Comparison of ENCODE assay signal across 8 cellular contexts in the genomic region with DNA sequence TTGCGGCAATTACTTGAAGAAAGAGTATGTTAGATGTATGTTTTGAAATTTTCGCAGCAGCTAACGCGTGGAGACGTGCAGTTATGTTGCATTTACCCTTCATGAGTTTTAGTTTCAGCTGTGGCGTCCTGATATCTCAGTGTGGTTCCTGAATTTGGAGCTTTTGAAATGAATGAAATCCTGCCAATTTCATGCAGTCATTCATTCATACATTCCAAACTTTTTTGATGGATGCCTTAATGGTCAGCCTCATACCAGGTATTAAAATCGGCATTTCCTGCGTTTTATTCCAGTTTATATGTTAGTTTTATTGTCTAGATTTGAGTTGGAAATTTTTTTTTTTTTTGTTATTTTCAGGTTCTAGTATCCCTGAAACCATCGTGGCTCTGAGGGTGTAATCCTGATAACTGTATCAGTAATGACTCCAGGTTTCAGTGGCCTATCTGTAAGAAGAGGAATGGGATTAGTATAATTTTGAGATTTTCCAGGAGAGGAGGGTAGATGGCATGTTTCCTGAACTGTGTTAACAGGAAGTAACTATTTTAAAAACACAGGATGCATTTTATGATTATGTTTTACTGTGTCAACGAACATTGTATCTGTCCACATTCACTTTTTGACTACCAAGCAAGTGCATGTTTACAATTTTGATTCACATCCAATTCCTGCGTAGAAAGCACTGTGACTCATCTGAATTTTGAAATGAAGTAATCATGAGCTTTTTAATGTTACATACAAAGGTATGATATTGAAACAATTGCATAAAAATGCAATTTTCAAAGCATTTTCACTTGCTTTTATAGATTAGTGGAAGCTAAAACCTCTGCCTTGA. TPM values are rescaled to one million over a fixed set of nuclear protein-coding genes. Genes with fewer than 3 reads are reported as not detected.
A peak's percentile ranks its signal among the peaks of the same experiment; 100 is the strongest.
DNase-seq lines count a peak whose midpoint lies in the region; ATAC-seq lines count a peak whose summit lies in the region.

No MANE protein-coding gene starts in this region.

- ATAC-seq in naive thymus-derived CD8-positive, alpha-beta T cell: peak; percentile 9 to 14
- ATAC-seq in GM18867 (IDR thresholded peaks at IDR 0.05; ENCODE audit: unreplicated experiment): no peak

- peak overlapping the region; percentile 84 for H3K4me3 Mint-ChIP-seq in activated CD4-positive, alpha-beta T cell treated with anti-CD3 and anti-CD28 coated beads, Interleukin-2, amount 10 ng/mL, durations not matched to agents 7 days and 5 days
- peak overlapping the region; percentile 83 to 97 (median 92) for H3K4me3 Mint-ChIP-seq in naive thymus-derived CD8-positive, alpha-beta T cell

- H3K27ac Mint-ChIP-seq in activated CD4-positive, alpha-beta T cell treated with anti-CD3 and anti-CD28 coated beads, Interleukin-2, amount 10 ng/mL, durations not matched to agents 7 days and 5 days: peak overlapping the region; percentile 88
- H3K27ac Mint-ChIP-seq in naive thymus-derived CD8-positive, alpha-beta T cell: peak overlapping the region; percentile 53 to 94 (median 89)

- peaks cover 2% of the 10 kb centered on the region for H3K36me3 ChIP-seq in NT2/D1 (ENCODE audit: insufficient read depth, insufficient read length, low read length)
- H3K36me3 ChIP-seq in effector memory CD4-positive, alpha-beta T cell (ENCODE audit: control insufficient read depth, insufficient read depth, low read length): no peaks in the 10 kb centered on the region

- peak overlapping the region; percentile 61 for H3K27ac ChIP-seq in effector memory CD4-positive, alpha-beta T cell (ENCODE audit: insufficient read depth, low read length, poor library complexity, severe bottlenecking)

- CTCF ChIA-PET in activated CD4-positive, alpha-beta T cell treated with anti-CD3 and anti-CD28 coated beads, Interleukin-2, amount 10 ng/mL, durations not matched to agents 7 days and 5 days (lab: Charles Lee): interaction anchor here (0.7 to 1.9 kb wide), 6 partner anchors 14 to 374 kb away, joined by 3 to 8 read pairs (median 4); no protein-coding TSS in a partner anchor

- no peaks in the 10 kb centered on the region for H3K9me3 ChIP-seq in NT2/D1 (ENCODE audit: insufficient read depth, low read length)
- H3K9me3 ChIP-seq in effector memory CD4-positive, alpha-beta T cell (ENCODE audit: control insufficient read depth, low read length): no peaks in the 10 kb centered on the region

- H3K9me3 Mint-ChIP-seq in activated CD4-positive, alpha-beta T cell treated with anti-CD3 and anti-CD28 coated beads, Interleukin-2, amount 10 ng/mL, durations not matched to agents 7 days and 5 days: no peaks in the 10 kb centered on the region
- no peaks in the 10 kb centered on the region for H3K9me3 Mint-ChIP-seq in naive thymus-derived CD8-positive, alpha-beta T cell

- H3K4me1 ChIP-seq in NT2/D1 (ENCODE audit: insufficient read depth, insufficient read length): no peaks in the 10 kb centered on the region
- H3K4me1 ChIP-seq in effector memory CD4-positive, alpha-beta T cell (ENCODE audit: control insufficient read depth, insufficient read depth, low read length, poor library complexity, severe bottlenecking): peaks cover 4% of the 10 kb centered on the region

- peak overlapping the region; percentile 77 for H3K4me3 ChIP-seq in NT2/D1 (ENCODE audit: insufficient read length, low read depth)
- peak overlapping the region; percentile 73 for H3K4me3 ChIP-seq in effector memory CD4-positive, alpha-beta T cell (ENCODE audit: insufficient read depth, low read depth, low read length, poor library complexity, severe bottlenecking)

- peak overlapping the region; percentile 97 for H3K9ac ChIP-seq in NT2/D1 (ENCODE audit: insufficient read length, low read depth)

- H3K4me1 Mint-ChIP-seq in activated CD4-positive, alpha-beta T cell treated with anti-CD3 and anti-CD28 coated beads, Interleukin-2, amount 10 ng/mL, durations not matched to agents 7 days and 5 days: peaks cover 24% of the 10 kb centered on the region
- H3K4me1 Mint-ChIP-seq in naive thymus-derived CD8-positive, alpha-beta T cell: peaks cover 14 to 27% (median 19%) of the 10 kb centered on the region in 4 donors

- peaks cover 1% of the 10 kb centered on the region for H3K36me3 Mint-ChIP-seq in activated CD4-positive, alpha-beta T cell treated with anti-CD3 and anti-CD28 coated beads, Interleukin-2, amount 10 ng/mL, durations not matched to agents 7 days and 5 days (ENCODE audit: low read depth)
- no peaks in the 10 kb centered on the region for H3K36me3 Mint-ChIP-seq in naive thymus-derived CD8-positive, alpha-beta T cell

- H3K27me3 ChIP-seq in NT2/D1 (ENCODE audit: insufficient read depth, insufficient read length): no peaks in the 10 kb centered on the region
- H3K27me3 ChIP-seq in effector memory CD4-positive, alpha-beta T cell (replicated peaks; ENCODE audit: control insufficient read depth, insufficient read depth, low read length, poor library complexity, severe bottlenecking): no peaks in the 10 kb centered on the region

- no peaks in the 10 kb centered on the region for H3K27me3 Mint-ChIP-seq in activated CD4-positive, alpha-beta T cell treated with anti-CD3 and anti-CD28 coated beads, Interleukin-2, amount 10 ng/mL, durations not matched to agents 7 days and 5 days
- no peaks in the 10 kb centered on the region for H3K27me3 Mint-ChIP-seq in naive thymus-derived CD8-positive, alpha-beta T cell

- POLR2A ChIA-PET in activated CD4-positive, alpha-beta T cell treated with anti-CD3 and anti-CD28 coated beads, Interleukin-2, amount 10 ng/mL, durations not matched to agents 7 days and 5 days (lab: Charles Lee): no interaction called here
- POLR2A ChIA-PET in naive thymus-derived CD8-positive, alpha-beta T cell (lab: Charles Lee): interaction anchor here (1.2 to 3.1 kb wide), 6 partner anchors 11 to 67 kb away, joined by 3 to 43 read pairs (median 7); partner anchors contain the start of gene MLLT3

- DNase-seq in activated CD4-positive, alpha-beta T cell treated with anti-CD3 and anti-CD28 coated beads, Interleukin-2, amount 10 ng/mL, durations not matched to agents 7 days and 5 days: no peak
- DNase-seq in activated CD4-positive, alpha-beta T cell treated with anti-CD3 and anti-CD28 coated beads for 4 hours: no peak
- DNase-seq in NT2/D1 (ENCODE audit: low read depth, low spot score): no peak
- DNase-seq in effector memory CD4-positive, alpha-beta T cell: no peak
- DNase-seq in naive thymus-derived CD8-positive, alpha-beta T cell: peak in 3 of 10 donors; percentile 16 to 50 (median 17)
- no peak for DNase-seq in COR-L47 (lab: John Stamatoyannopoulos, UW)
- no peak for DNase-seq in NCI-H1048 (lab: John Stamatoyannopoulos, UW)

RNA-seq across cellular contexts. Expression of gene FOCAD, which starts 1.0 kb away (rescaled TPM):
- total RNA-seq in activated CD4-positive, alpha-beta T cell treated with anti-CD3 and anti-CD28 coated beads, Interleukin-2, amount 10 ng/mL, durations not matched to agents 7 days and 5 days: 10 to 100 TPM; 31.4 to 32.1 TPM
- 10 to 100 TPM; 16.0 to 16.1 TPM for total RNA-seq in naive thymus-derived CD8-positive, alpha-beta T cell
- 10 to 100 TPM; 12.5 to 15.3 (median 14.9) TPM for polyA plus RNA-seq in naive thymus-derived CD8-positive, alpha-beta T cell
